Comparison of ENCODE assay signal across 17 cellular contexts in genomic region chr4:6769138-6769983, GRCh38. TPM values are rescaled to one million over a fixed set of nuclear protein-coding genes. Genes with fewer than 3 reads are reported as not detected.
DNase-seq lines count a peak whose midpoint lies in the region; ATAC-seq, FAIRE-seq and TF ChIP-seq lines count a peak whose summit lies in the region.
"Had no signal": no experiment of that assay in that cellular context is flagged by ENCODE, and none has a peak within 500 bp of the region (broad histone marks: within the 10 kb centered on the region; RNA-seq: fewer than 3 reads in every experiment).

No MANE protein-coding gene starts in this region.

- no peak overlapping the region for H2AFZ ChIP-seq in astrocyte (ENCODE audit: low read depth, low read length)
- no peak overlapping the region for H2AFZ ChIP-seq in osteoblast (ENCODE audit: low read length)

- TF ChIP-seq CTCF in astrocyte (IDR thresholded peaks at IDR 0.05; ENCODE audit: insufficient read depth, low read depth, low read length) = no peak
- TF ChIP-seq CTCF in osteoblast (IDR thresholded peaks at IDR 0.05; ENCODE audit: extremely low read depth, low read depth, low read length) = no peak
- no peak for TF ChIP-seq CTCF in GM13976 (IDR thresholded peaks at IDR 0.05; ENCODE audit: borderline replicate concordance, control extremely low read depth, extremely low read depth, insufficient read depth, missing control alignments)

- H3K4me2 ChIP-seq in astrocyte (ENCODE audit: low read length) (no peak overlapping the region), osteoblast (ENCODE audit: insufficient read depth, low read length) (no peak overlapping the region)

- H3K9me3 Mint-ChIP-seq in CD4-positive, CD25-positive, alpha-beta regulatory T cell = peaks cover 0 to 2% (median 0%) of the 10 kb centered on the region in 7 donors
- H3K9me3 Mint-ChIP-seq in astrocyte (ENCODE audit: unreplicated experiment) = no peaks in the 10 kb centered on the region
- H3K9me3 Mint-ChIP-seq: HFFc6 had no signal

- peak in 2 of 3 donors; percentile 34 to 72 for DNase-seq in CD4-positive, CD25-positive, alpha-beta regulatory T cell
- DNase-seq in GM12891 (ENCODE audit: insufficient read length, low spot score) (no peak), astrocyte (ENCODE audit: low read depth) (no peak), osteoblast (ENCODE audit: insufficient read length, low spot score, missing footprints) (peak; percentile 53), GM13976 (ENCODE audit: low spot score) (no peak), NCI-H526 treated with DMSO at 0.1 percent for 48 hours (lab: John Stamatoyannopoulos, UW) (no peak)
- DNase-seq: activated CD4-positive, alpha-beta T cell treated with anti-CD3 and anti-CD28 coated beads for 1 hour; dermis blood vessel endothelial cell; HFFc6; mammary epithelial cell; NCI-H1694 treated with DMSO at 0.1 percent for 48 hours; right cardiac atrium; SJCRH30; stimulated activated CD4-positive, alpha-beta T cell treated with anti-CD3 and anti-CD28 coated beads, Interleukin-1b, Interleukin-23, amount 100 ng/mL, for 48 hours; T-helper 9 cell had no signal

- FAIRE-seq in GM12891 (lab: Jason Lieb, UNC) = peak; percentile 13
- FAIRE-seq in astrocyte (lab: Jason Lieb, UNC) = no peak

- no peak overlapping the region for H3K27ac ChIP-seq in CD4-positive, CD25-positive, alpha-beta regulatory T cell (ENCODE audit: insufficient read depth, low read length, poor library complexity, severe bottlenecking)
- no peak overlapping the region for H3K27ac ChIP-seq in astrocyte (ENCODE audit: low read depth, low read length)
- H3K27ac ChIP-seq in osteoblast (ENCODE audit: low read depth, low read length) = no peak overlapping the region
- H3K27ac ChIP-seq: SJCRH30, suprapubic skin had no signal

- H3K79me2 ChIP-seq in astrocyte (ENCODE audit: insufficient read depth, low read length) (no peaks in the 10 kb centered on the region), osteoblast (ENCODE audit: insufficient read depth, low read length) (no peaks in the 10 kb centered on the region)

- H3K4me1 Mint-ChIP-seq in CD4-positive, CD25-positive, alpha-beta regulatory T cell = peaks cover 0 to 42% (median 21%) of the 10 kb centered on the region in 4 donors
- H3K4me1 Mint-ChIP-seq in astrocyte (ENCODE audit: low read depth, unreplicated experiment) = peaks cover 20% of the 10 kb centered on the region

- H3K27ac Mint-ChIP-seq in CD4-positive, CD25-positive, alpha-beta regulatory T cell = peak overlapping the region; percentile 56 to 76 (median 59)
- H3K27ac Mint-ChIP-seq in astrocyte (ENCODE audit: unreplicated experiment) = peak overlapping the region; percentile 50
- H3K27ac Mint-ChIP-seq: HFFc6 had no signal

- H3K36me3 ChIP-seq in CD4-positive, CD25-positive, alpha-beta regulatory T cell (ENCODE audit: control insufficient read depth, insufficient read depth, low read length) = no peaks in the 10 kb centered on the region
- no peaks in the 10 kb centered on the region for H3K36me3 ChIP-seq in astrocyte (ENCODE audit: insufficient read depth, low read length)
- no peaks in the 10 kb centered on the region for H3K36me3 ChIP-seq in osteoblast (ENCODE audit: insufficient read depth, low read length)
- H3K36me3 ChIP-seq: SJCRH30, suprapubic skin had no signal

- TF ChIP-seq POLR2A in GM12891 (IDR thresholded peaks at IDR 0.05; ENCODE audit: low read depth, low read length) = no peak

- peak; percentile 56 to 63 for ATAC-seq in CD4-positive, CD25-positive, alpha-beta regulatory T cell (ENCODE audit: low read depth in 2 of 2)
- ATAC-seq in HG03439 (IDR thresholded peaks at IDR 0.05; ENCODE audit: unreplicated experiment) = no peak

- H3K27me3 Mint-ChIP-seq in CD4-positive, CD25-positive, alpha-beta regulatory T cell = no peaks in the 10 kb centered on the region
- peaks cover 33% of the 10 kb centered on the region for H3K27me3 Mint-ChIP-seq in astrocyte (ENCODE audit: low read depth, unreplicated experiment)

- H3K4me3 ChIP-seq in CD4-positive, CD25-positive, alpha-beta regulatory T cell (ENCODE audit: low read depth, low read length) = peak overlapping the region; percentile 37
- H3K4me3 ChIP-seq in astrocyte (ENCODE audit: insufficient read depth, low read depth, low read length) (no peak overlapping the region), osteoblast (ENCODE audit: insufficient read depth, low read length) (no peak overlapping the region)
- H3K4me3 ChIP-seq: SJCRH30, suprapubic skin had no signal

- H3K4me1 ChIP-seq in CD4-positive, CD25-positive, alpha-beta regulatory T cell (ENCODE audit: control insufficient read depth, insufficient read depth, low read length, poor library complexity, severe bottlenecking) = peaks cover 24% of the 10 kb centered on the region
- peaks cover 9% of the 10 kb centered on the region for H3K4me1 ChIP-seq in astrocyte (ENCODE audit: insufficient read depth, low read length)
- peaks cover 23% of the 10 kb centered on the region for H3K4me1 ChIP-seq in osteoblast (ENCODE audit: insufficient read depth, low read length)

- no peaks in the 10 kb centered on the region for H4K20me1 ChIP-seq in astrocyte (ENCODE audit: insufficient read depth, low read length)
- H4K20me1 ChIP-seq in osteoblast (ENCODE audit: insufficient read depth, low read length) = no peaks in the 10 kb centered on the region

- H3K9me3 ChIP-seq in CD4-positive, CD25-positive, alpha-beta regulatory T cell (ENCODE audit: control insufficient read depth in 2 of 2, low read length in 2 of 2) = no peaks in the 10 kb centered on the region
- H3K9me3 ChIP-seq in astrocyte (ENCODE audit: insufficient read depth, low read depth, low read length) (no peaks in the 10 kb centered on the region), osteoblast (ENCODE audit: low read depth, low read length) (no peaks in the 10 kb centered on the region)
- H3K9me3 ChIP-seq: SJCRH30, suprapubic skin had no signal

- H3K27me3 ChIP-seq in CD4-positive, CD25-positive, alpha-beta regulatory T cell (ENCODE audit: control insufficient read depth, insufficient read depth, low read length) = no peaks in the 10 kb centered on the region
- H3K27me3 ChIP-seq in astrocyte (ENCODE audit: insufficient read depth, low read length) = no peaks in the 10 kb centered on the region
- peaks cover 9% of the 10 kb centered on the region for H3K27me3 ChIP-seq in osteoblast (ENCODE audit: insufficient read depth, low read length)
- H3K27me3 ChIP-seq: SJCRH30, suprapubic skin had no signal

- no peaks in the 10 kb centered on the region for H3K36me3 Mint-ChIP-seq in CD4-positive, CD25-positive, alpha-beta regulatory T cell
- peaks cover 2% of the 10 kb centered on the region for H3K36me3 Mint-ChIP-seq in astrocyte (ENCODE audit: low read depth, unreplicated experiment)

- H3K4me3 Mint-ChIP-seq in CD4-positive, CD25-positive, alpha-beta regulatory T cell = peak overlapping the region in 2 of 4 donors; percentile 10 to 55
- no peak overlapping the region for H3K4me3 Mint-ChIP-seq in astrocyte (ENCODE audit: unreplicated experiment)
- H3K4me3 Mint-ChIP-seq: HFFc6 had no signal

- in situ Hi-C loops in GM13976 (cut with MboI; ENCODE audit: low sequenced_read_pairs, unreplicated experiment) = no loop called here

- no peak overlapping the region for H3K9ac ChIP-seq in astrocyte (ENCODE audit: low read length)

TF ChIP-seq in GM12891, 5 proteins besides CTCF, POLR2A, EP300 and RAD21:
- no peak for TF ChIP-seq TAF1 (IDR thresholded peaks at IDR 0.05; ENCODE audit: low read depth, low read length)
- TF ChIP-seq SPI1 (IDR thresholded peaks at IDR 0.05; ENCODE audit: low read depth, low read length) = no peak
- TF ChIP-seq POU2F2 (IDR thresholded peaks at IDR 0.05; ENCODE audit: low read depth, low read length) = no peak
- TF ChIP-seq POLR2AphosphoS5 (IDR thresholded peaks at IDR 0.05; ENCODE audit: low read depth, low read length) = no peak
- TF ChIP-seq PAX5 (IDR thresholded peaks at IDR 0.05; ENCODE audit: insufficient read depth, low read length, severe bottlenecking) = no peak

RNA-seq across cellular contexts. Expression of gene KIAA0232, which starts 13.2 kb away (rescaled TPM):
- total RNA-seq in CD4-positive, CD25-positive, alpha-beta regulatory T cell = 25.3 TPM
- 10 to 100 TPM in 2 of 4 donors, 1 to 10 TPM in 2; 5.6 to 16.7 (median 10.8) TPM for polyA plus RNA-seq in CD4-positive, CD25-positive, alpha-beta regulatory T cell
- polyA plus RNA-seq in GM12891 (2012; ENCODE audit: low read depth, missing spikeins) = 5.1 TPM
- total RNA-seq in astrocyte = 25.0 and 27.6 TPM in 2 replicates
- 23.9 and 25.0 TPM in 2 replicates for total RNA-seq in osteoblast

RNA-seq across cellular contexts. Expression of gene BLOC1S4, which starts 53.4 kb away (rescaled TPM):
- 27.5 TPM for total RNA-seq in CD4-positive, CD25-positive, alpha-beta regulatory T cell
- polyA plus RNA-seq in CD4-positive, CD25-positive, alpha-beta regulatory T cell = 100 to 1,000 TPM in 1 of 4 donors, 10 to 100 TPM in 3; 81.1 to 103 (median 94.8) TPM
- 10.5 TPM for polyA plus RNA-seq in GM12891 (2012; ENCODE audit: low read depth, missing spikeins)
- total RNA-seq in astrocyte = 20.9 and 21.2 TPM in 2 replicates
- total RNA-seq in osteoblast = 10.0 and 10.9 TPM in 2 replicates

RNA-seq across cellular contexts. Expression of gene MRFAP1L1, which starts 59.7 kb away (rescaled TPM):
- total RNA-seq in CD4-positive, CD25-positive, alpha-beta regulatory T cell = 32.6 TPM
- polyA plus RNA-seq in CD4-positive, CD25-positive, alpha-beta regulatory T cell = 100 to 1,000 TPM; 139 to 156 (median 150) TPM
- polyA plus RNA-seq in GM12891 (2012; ENCODE audit: low read depth, missing spikeins) = 27.7 TPM
- total RNA-seq in astrocyte = 33.2 and 36.8 TPM in 2 replicates
- total RNA-seq in osteoblast = 38.0 and 39.2 TPM in 2 replicates

Comparison
In these comparisons a context has a peak if more than half of its experiments do, and no peak if none do; other contexts are left out.
1. DNase-seq: peak in CD4-positive, CD25-positive, alpha-beta regulatory T cell (2 of 3) and osteoblast (single experiment); none in GM12891 (single experiment), astrocyte (single experiment), GM13976 (single experiment) and NCI-H526 treated with DMSO at 0.1 percent for 48 hours (single experiment).